Comparison of ENCODE assay signal across 2 cellular contexts in the genomic region with DNA sequence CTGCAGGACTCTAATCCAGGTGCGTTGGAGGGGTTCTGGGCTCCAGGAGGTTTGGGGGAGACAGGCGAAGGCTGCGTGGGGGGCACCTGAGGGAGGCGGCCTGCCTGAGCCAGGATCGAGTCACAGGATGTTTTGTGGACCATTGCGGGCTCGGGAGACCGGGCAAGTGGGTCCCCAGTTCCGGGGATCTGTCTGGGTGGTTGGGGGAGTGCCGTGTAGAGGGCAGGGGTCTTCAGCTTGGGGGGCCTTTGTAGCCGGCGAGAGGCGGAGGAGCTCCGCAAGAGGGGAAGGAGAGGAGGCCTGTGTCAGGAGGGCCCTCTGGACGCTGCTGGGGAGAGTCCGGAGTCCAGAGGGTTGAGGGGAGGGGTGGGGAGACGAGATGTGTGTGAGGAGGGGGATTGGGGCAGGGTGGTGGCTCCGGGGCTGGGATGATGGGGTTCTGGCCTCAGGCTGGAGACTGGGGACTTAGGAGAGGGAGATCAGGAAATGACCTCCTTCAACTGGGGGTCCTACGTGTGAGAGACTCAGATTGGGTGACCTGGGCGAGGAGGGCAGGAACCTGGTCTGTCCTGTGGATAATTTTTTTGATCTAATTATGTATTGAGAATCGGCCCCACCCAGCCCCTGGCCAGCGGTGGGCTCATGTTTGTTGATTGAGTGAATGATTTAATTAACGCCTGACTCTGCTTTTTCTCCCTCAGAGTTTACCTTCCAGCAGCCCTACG.
TF ChIP-seq lines count a peak whose summit lies in the region.

No MANE protein-coding gene starts in this region.

TF ChIP-seq in HCT116, 20 proteins besides CTCF, POLR2A, EP300 and RAD21 (continued from another document):
- TF ChIP-seq, protein P1, sequence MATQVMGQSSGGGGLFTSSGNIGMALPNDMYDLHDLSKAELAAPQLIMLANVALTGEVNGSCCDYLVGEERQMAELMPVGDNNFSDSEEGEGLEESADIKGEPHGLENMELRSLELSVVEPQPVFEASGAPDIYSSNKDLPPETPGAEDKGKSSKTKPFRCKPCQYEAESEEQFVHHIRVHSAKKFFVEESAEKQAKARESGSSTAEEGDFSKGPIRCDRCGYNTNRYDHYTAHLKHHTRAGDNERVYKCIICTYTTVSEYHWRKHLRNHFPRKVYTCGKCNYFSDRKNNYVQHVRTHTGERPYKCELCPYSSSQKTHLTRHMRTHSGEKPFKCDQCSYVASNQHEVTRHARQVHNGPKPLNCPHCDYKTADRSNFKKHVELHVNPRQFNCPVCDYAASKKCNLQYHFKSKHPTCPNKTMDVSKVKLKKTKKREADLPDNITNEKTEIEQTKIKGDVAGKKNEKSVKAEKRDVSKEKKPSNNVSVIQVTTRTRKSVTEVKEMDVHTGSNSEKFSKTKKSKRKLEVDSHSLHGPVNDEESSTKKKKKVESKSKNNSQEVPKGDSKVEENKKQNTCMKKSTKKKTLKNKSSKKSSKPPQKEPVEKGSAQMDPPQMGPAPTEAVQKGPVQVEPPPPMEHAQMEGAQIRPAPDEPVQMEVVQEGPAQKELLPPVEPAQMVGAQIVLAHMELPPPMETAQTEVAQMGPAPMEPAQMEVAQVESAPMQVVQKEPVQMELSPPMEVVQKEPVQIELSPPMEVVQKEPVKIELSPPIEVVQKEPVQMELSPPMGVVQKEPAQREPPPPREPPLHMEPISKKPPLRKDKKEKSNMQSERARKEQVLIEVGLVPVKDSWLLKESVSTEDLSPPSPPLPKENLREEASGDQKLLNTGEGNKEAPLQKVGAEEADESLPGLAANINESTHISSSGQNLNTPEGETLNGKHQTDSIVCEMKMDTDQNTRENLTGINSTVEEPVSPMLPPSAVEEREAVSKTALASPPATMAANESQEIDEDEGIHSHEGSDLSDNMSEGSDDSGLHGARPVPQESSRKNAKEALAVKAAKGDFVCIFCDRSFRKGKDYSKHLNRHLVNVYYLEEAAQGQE (IDR thresholded peaks at IDR 0.05; ENCODE audit: low read depth), result no peak
- TF ChIP-seq, protein P2, sequence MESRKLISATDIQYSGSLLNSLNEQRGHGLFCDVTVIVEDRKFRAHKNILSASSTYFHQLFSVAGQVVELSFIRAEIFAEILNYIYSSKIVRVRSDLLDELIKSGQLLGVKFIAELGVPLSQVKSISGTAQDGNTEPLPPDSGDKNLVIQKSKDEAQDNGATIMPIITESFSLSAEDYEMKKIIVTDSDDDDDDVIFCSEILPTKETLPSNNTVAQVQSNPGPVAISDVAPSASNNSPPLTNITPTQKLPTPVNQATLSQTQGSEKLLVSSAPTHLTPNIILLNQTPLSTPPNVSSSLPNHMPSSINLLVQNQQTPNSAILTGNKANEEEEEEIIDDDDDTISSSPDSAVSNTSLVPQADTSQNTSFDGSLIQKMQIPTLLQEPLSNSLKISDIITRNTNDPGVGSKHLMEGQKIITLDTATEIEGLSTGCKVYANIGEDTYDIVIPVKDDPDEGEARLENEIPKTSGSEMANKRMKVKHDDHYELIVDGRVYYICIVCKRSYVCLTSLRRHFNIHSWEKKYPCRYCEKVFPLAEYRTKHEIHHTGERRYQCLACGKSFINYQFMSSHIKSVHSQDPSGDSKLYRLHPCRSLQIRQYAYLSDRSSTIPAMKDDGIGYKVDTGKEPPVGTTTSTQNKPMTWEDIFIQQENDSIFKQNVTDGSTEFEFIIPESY (IDR thresholded peaks at IDR 0.05; ENCODE audit: extremely low read depth, insufficient replicate concordance, low read length), result no peak

TF ChIP-seq in WTC11, 78 proteins besides CTCF, POLR2A, EP300 and RAD21 (continued from another document):
- TF ChIP-seq, protein P3, sequence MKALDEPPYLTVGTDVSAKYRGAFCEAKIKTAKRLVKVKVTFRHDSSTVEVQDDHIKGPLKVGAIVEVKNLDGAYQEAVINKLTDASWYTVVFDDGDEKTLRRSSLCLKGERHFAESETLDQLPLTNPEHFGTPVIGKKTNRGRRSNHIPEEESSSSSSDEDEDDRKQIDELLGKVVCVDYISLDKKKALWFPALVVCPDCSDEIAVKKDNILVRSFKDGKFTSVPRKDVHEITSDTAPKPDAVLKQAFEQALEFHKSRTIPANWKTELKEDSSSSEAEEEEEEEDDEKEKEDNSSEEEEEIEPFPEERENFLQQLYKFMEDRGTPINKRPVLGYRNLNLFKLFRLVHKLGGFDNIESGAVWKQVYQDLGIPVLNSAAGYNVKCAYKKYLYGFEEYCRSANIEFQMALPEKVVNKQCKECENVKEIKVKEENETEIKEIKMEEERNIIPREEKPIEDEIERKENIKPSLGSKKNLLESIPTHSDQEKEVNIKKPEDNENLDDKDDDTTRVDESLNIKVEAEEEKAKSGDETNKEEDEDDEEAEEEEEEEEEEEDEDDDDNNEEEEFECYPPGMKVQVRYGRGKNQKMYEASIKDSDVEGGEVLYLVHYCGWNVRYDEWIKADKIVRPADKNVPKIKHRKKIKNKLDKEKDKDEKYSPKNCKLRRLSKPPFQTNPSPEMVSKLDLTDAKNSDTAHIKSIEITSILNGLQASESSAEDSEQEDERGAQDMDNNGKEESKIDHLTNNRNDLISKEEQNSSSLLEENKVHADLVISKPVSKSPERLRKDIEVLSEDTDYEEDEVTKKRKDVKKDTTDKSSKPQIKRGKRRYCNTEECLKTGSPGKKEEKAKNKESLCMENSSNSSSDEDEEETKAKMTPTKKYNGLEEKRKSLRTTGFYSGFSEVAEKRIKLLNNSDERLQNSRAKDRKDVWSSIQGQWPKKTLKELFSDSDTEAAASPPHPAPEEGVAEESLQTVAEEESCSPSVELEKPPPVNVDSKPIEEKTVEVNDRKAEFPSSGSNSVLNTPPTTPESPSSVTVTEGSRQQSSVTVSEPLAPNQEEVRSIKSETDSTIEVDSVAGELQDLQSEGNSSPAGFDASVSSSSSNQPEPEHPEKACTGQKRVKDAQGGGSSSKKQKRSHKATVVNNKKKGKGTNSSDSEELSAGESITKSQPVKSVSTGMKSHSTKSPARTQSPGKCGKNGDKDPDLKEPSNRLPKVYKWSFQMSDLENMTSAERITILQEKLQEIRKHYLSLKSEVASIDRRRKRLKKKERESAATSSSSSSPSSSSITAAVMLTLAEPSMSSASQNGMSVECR (CRISPR knock-in tag; IDR thresholded peaks at IDR 0.05; ENCODE audit: borderline replicate concordance), result 0 out of 2 replicates have a peak, but pooled peaks have one; percentile 60
- no peak for TF ChIP-seq HMGA2 (CRISPR knock-in tag; IDR thresholded peaks at IDR 0.05)
